ENCODE assay signal across 17 cellular contexts in genomic region chrX:45524296-45524695, GRCh38.
DNase-seq lines count a peak whose midpoint lies in the region; ATAC-seq, FAIRE-seq and TF ChIP-seq lines count a peak whose summit lies in the region.
"Had no signal": no experiment of that assay in that cellular context is flagged by ENCODE, and none has a peak within 500 bp of the region (broad histone marks: within the 10 kb centered on the region; RNA-seq: fewer than 3 reads in every experiment).

No MANE protein-coding gene starts in this region.

- H3K27me3 ChIP-seq in bronchial epithelial cell (ENCODE audit: control insufficient read depth, insufficient read depth, low read length) = no peaks in the 10 kb centered on the region
- H3K27me3 ChIP-seq: foreskin keratinocyte, testis had no signal

- TF ChIP-seq CTCF in bronchial epithelial cell (IDR thresholded peaks at IDR 0.05; ENCODE audit: insufficient read depth, low read length, severe bottlenecking) = no peak

- ATAC-seq in left lobe of liver = peak; percentile 73
- ATAC-seq: foreskin keratinocyte, left colon had no signal

- no peak for TF ChIP-seq POLR2A in GM12892 (IDR thresholded peaks at IDR 0.05; ENCODE audit: low read depth, low read length)

- peak; percentile 51 for DNase-seq in EL
- DNase-seq in NCI-H2196 treated with DMSO at 0.1 percent for 48 hours (lab: John Stamatoyannopoulos, UW; ENCODE audit: unreplicated experiment) = peak; percentile 3
- DNase-seq in bronchial epithelial cell (ENCODE audit: low read depth) = peak; percentile 67
- DNase-seq in left lobe of liver (ENCODE audit: low spot score) = no peak
- DNase-seq in amniotic stem cell (lab: John Stamatoyannopoulos, UW) = no peak
- no peak for DNase-seq in GM12892 (ENCODE audit: insufficient read length)
- DNase-seq in activated naive CD4-positive, alpha-beta T cell (lab: John Stamatoyannopoulos, UW) = no peak
- DNase-seq in DMS153 treated with DMSO at 0.1 percent for 48 hours (lab: John Stamatoyannopoulos, UW; ENCODE audit: unreplicated experiment) = no peak
- DNase-seq: activated CD4-positive, alpha-beta T cell treated with anti-CD3 and anti-CD28 coated beads for 1 hour; activated CD8-positive, alpha-beta memory T cell treated with anti-CD3 and anti-CD28 coated beads, Interleukin-2, amount 50 U/mL, for 48 hours; foreskin keratinocyte; GF-D8; left colon; MM.1S; stimulated activated CD4-positive, alpha-beta T cell treated with anti-CD3 and anti-CD28 coated beads, Interleukin-4, amount 100 ng/mL, for 4 hours; testis had no signal

- FAIRE-seq in bronchial epithelial cell (lab: Jason Lieb, UNC) (no peak), GM12892 (lab: Jason Lieb, UNC) (no peak)
- FAIRE-seq: H54 had no signal

- H3K4me3 ChIP-seq in bronchial epithelial cell (ENCODE audit: low read depth, low read length) = no peak overlapping the region
- H3K4me3 ChIP-seq: testis had no signal

- H3K36me3 ChIP-seq in bronchial epithelial cell (ENCODE audit: control insufficient read depth, insufficient read depth, low read length) = no peaks in the 10 kb centered on the region

Comparison
In these comparisons a context has a peak if more than half of its experiments do, and no peak if none do; other contexts are left out.
1. DNase-seq: peak in EL (single experiment), NCI-H2196 treated with DMSO at 0.1 percent for 48 hours (single experiment) and bronchial epithelial cell (single experiment); none in left lobe of liver (single experiment), amniotic stem cell (single experiment), GM12892 (single experiment), activated naive CD4-positive, alpha-beta T cell (0 of 4) and DMS153 treated with DMSO at 0.1 percent for 48 hours (single experiment).